24 cellular contexts compared by ENCODE assay signal in the genomic region with DNA sequence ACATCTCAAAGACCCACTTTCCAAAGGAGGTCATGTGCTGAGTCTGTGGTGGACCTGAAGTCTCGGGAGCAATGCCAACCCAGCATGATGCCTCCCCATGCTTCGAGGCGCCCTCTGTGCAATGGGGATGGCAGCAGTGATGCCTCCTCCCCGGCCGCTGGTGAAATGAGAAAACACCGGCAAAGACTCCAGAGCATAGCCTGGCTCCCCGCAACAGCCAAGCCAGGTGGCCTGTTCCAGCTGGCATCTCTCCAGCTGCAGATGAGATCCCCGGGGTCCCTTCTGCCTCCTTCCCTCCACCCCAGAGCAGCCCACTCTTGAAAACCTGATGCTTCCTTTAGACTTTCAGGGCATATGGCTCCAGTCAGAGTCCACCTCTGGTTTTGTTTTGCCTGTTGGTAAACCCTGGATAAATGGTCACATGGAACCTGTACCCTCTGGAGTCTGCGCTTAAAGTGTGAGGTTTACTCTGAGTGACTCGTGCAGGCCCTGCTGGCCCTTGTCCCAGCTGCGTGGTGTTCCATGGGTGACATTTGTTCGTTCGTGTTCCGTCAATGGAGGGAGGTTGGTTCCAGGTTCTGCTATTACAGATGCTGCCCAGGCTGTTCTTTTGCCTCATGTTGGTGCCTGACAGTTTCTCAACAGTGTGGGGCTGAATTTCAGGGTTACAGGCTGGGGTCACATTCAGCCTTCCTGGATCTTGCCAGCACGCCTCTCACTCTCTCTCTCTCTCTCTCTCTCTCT.
A peak's percentile ranks its signal among the peaks of the same experiment; 100 is the strongest.
DNase-seq lines count a peak whose midpoint lies in the region; ATAC-seq and TF ChIP-seq lines count a peak whose summit lies in the region.
"Had no signal": no experiment of that assay in that cellular context is flagged by ENCODE, and none has a peak within 500 bp of the region (broad histone marks: within the 10 kb centered on the region; RNA-seq: fewer than 3 reads in every experiment).

No MANE protein-coding gene starts in this region.

- H3K4me1 ChIP-seq in left ventricle myocardium inferior (peaks cover 27% of the 10 kb centered on the region), gastrocnemius medialis (peaks cover 14 to 20% of the 10 kb centered on the region in 2 donors)
- H3K4me1 ChIP-seq: colonic mucosa, vagina had no signal

- DNase-seq in NCI-H1436 (lab: John Stamatoyannopoulos, UW): peak; percentile 48
- no peak for DNase-seq in NCI-H1436 treated with DMSO at 0.1 percent for 48 hours (lab: John Stamatoyannopoulos, UW)
- DNase-seq in NCI-H1694 treated with DMSO at 0.1 percent for 48 hours (lab: John Stamatoyannopoulos, UW): peak; percentile 76
- no peak for DNase-seq in left ventricle myocardium inferior
- peak; percentile 70 to 90 for DNase-seq in gastrocnemius medialis
- DNase-seq in stimulated activated CD4-positive, alpha-beta T cell treated with anti-CD3 and anti-CD28 coated beads, Interleukin-2, amount 100 ng/mL, for 48 hours: no peak
- DNase-seq in NCI-H2029 (lab: John Stamatoyannopoulos, UW): no peak
- DNase-seq: 8988T; activated CD8-positive, alpha-beta memory T cell treated with anti-CD3 and anti-CD28 coated beads, Interleukin-2, amount 50 U/mL, for 48 hours; activated effector memory CD4-positive, alpha-beta T cell treated with Interleukin-2 at 50 U/mL for 16 hours; activated naive CD8-positive, alpha-beta T cell treated with anti-CD3 and anti-CD28 coated beads, Interleukin-2, amount 50 U/mL, for 24 hours; AML-193; brain microvascular endothelial cell; Calu3; colonic mucosa; endodermal cell; left lung; NCI-H187 treated with DMSO at 0.1 percent for 48 hours; NCI-H510A treated with DMSO at 0.1 percent for 48 hours; SHP77 had no signal

- H3K27ac ChIP-seq in left ventricle myocardium inferior (replicated peaks) (peak overlapping the region; percentile 19), gastrocnemius medialis (peak overlapping the region; percentile 85 to 89 (median 87))
- H3K27ac ChIP-seq: brain microvascular endothelial cell, colonic mucosa, left lung, neutrophil, vagina had no signal

- H3K36me3 ChIP-seq in left ventricle myocardium inferior (no peaks in the 10 kb centered on the region), gastrocnemius medialis (no peaks in the 10 kb centered on the region)
- H3K36me3 ChIP-seq: brain microvascular endothelial cell, colonic mucosa, left lung, neutrophil, vagina had no signal

- in situ Hi-C loops in gastrocnemius medialis (cut with MboI; ENCODE audit: low sequenced_read_pairs in 4 of 4): no loop called here

- H3K27me3 ChIP-seq in left ventricle myocardium inferior (ENCODE audit: low read depth) (no peaks in the 10 kb centered on the region), gastrocnemius medialis (no peaks in the 10 kb centered on the region)
- H3K27me3 ChIP-seq: brain microvascular endothelial cell, colonic mucosa, left lung, neutrophil, vagina had no signal

- ATAC-seq in gastrocnemius medialis: peak; percentile 91 to 94
- ATAC-seq in HG03354 (IDR thresholded peaks at IDR 0.05; ENCODE audit: poor library complexity, severe bottlenecking, unreplicated experiment): no peak
- ATAC-seq: activated naive CD8-positive, alpha-beta T cell treated with anti-CD3 and anti-CD28 coated beads, Interleukin-2, amount 50 U/mL, for 24 hours; HCT116; left lung had no signal

- H3K4me3 ChIP-seq in left ventricle myocardium inferior: no peak overlapping the region
- peak overlapping the region in 1 of 4 donors; percentile 13 for H3K4me3 ChIP-seq in gastrocnemius medialis
- H3K4me3 ChIP-seq: colonic mucosa, left lung, vagina had no signal

- H3K9me3 ChIP-seq in left ventricle myocardium inferior (replicated peaks) (no peaks in the 10 kb centered on the region), gastrocnemius medialis (no peaks in the 10 kb centered on the region)
- H3K9me3 ChIP-seq: colonic mucosa, left lung, neutrophil, vagina had no signal

- intact Hi-C loops in left ventricle myocardium inferior (cut with micrococcal nuclease): no loop called here
- intact Hi-C loops in gastrocnemius medialis (cut with DNase I; ENCODE audit: low total_unique reads): no loop called here

- TF ChIP-seq CTCF in left ventricle myocardium inferior (IDR thresholded peaks at IDR 0.05; ENCODE audit: borderline replicate concordance) (no peak), gastrocnemius medialis (IDR thresholded peaks at IDR 0.05 in 4 of 5, conservative IDR thresholded peaks at IDR 0.05 in 1 of 5) (no peak)

- peak in 1 of 2 donors; percentile 48 for TF ChIP-seq POLR2A in gastrocnemius medialis (IDR thresholded peaks at IDR 0.05)

Comparison
In these comparisons a context has a peak if more than half of its experiments do, and no peak if none do; other contexts are left out.
1. DNase-seq: peak in NCI-H1436 (single experiment), NCI-H1694 treated with DMSO at 0.1 percent for 48 hours (single experiment) and gastrocnemius medialis (2 of 2); none in NCI-H1436 treated with DMSO at 0.1 percent for 48 hours (single experiment), left ventricle myocardium inferior (single experiment), stimulated activated CD4-positive, alpha-beta T cell treated with anti-CD3 and anti-CD28 coated beads, Interleukin-2, amount 100 ng/mL, for 48 hours (0 of 2) and NCI-H2029 (single experiment).